Comparison of ENCODE assay signal across 10 cellular contexts in genomic region chr7:30920021-30920583, GRCh38. TPM values are rescaled to one million over a fixed set of nuclear protein-coding genes. Genes with fewer than 3 reads are reported as not detected.
DNase-seq lines count a peak whose midpoint lies in the region; ATAC-seq and TF ChIP-seq lines count a peak whose summit lies in the region.
"Had no signal": no experiment of that assay in that cellular context is flagged by ENCODE, and none has a peak within 500 bp of the region (broad histone marks: within the 10 kb centered on the region; RNA-seq: fewer than 3 reads in every experiment).

No MANE protein-coding gene starts in this region.

- H3K27ac ChIP-seq in sigmoid colon: peak overlapping the region; percentile 60 to 90 (median 74)
- H3K27ac ChIP-seq in brain microvascular endothelial cell: no peak overlapping the region
- H3K27ac ChIP-seq: VCaP had no signal

- no peak overlapping the region for H3K4me3 Mint-ChIP-seq in glutamatergic neuron (ENCODE audit: unreplicated experiment)

- in situ Hi-C loops in brain microvascular endothelial cell (cut with HindIII; ENCODE audit: low pct_ligation_motif_present, low sequenced_read_pairs): no loop called here

- no peak overlapping the region for H3K4me3 ChIP-seq in sigmoid colon
- no peak overlapping the region for H3K4me3 ChIP-seq in brain microvascular endothelial cell (ENCODE audit: low read depth, low read length)

- intact Hi-C loops in sigmoid colon (cut with DNase I): no loop called here

- H3K27me3 ChIP-seq in sigmoid colon (no peaks in the 10 kb centered on the region), brain microvascular endothelial cell (replicated peaks) (no peaks in the 10 kb centered on the region)

- no peak for ATAC-seq in GM19328 (IDR thresholded peaks at IDR 0.05; ENCODE audit: unreplicated experiment)
- no peak for ATAC-seq in stimulated activated naive CD8-positive, alpha-beta T cell treated with anti-CD3 and anti-CD28 coated beads, Interleukin-15, Interleukin-2, amounts not matched to agents 100 U/mL and 50 U/mL, for 24 hours

- TF ChIP-seq EP300 in sigmoid colon (IDR thresholded peaks at IDR 0.05): no peak

- peaks cover 5% of the 10 kb centered on the region for H3K4me1 Mint-ChIP-seq in glutamatergic neuron (ENCODE audit: low read depth, unreplicated experiment)

- H3K4me1 ChIP-seq in sigmoid colon: peaks cover 0 to 56% (median 46%) of the 10 kb centered on the region in 4 donors

- H3K9me3 Mint-ChIP-seq in glutamatergic neuron (ENCODE audit: unreplicated experiment): peaks cover 2% of the 10 kb centered on the region

- WGBS in sigmoid colon, 2 donors: 47 to 70% methylated on average over 11 of the region's 11 CpGs

- no peak for TF ChIP-seq CTCF in glutamatergic neuron (IDR thresholded peaks at IDR 0.05; ENCODE audit: partially characterized antibody, unreplicated experiment)
- TF ChIP-seq CTCF in sigmoid colon (IDR thresholded peaks at IDR 0.05): no peak
- TF ChIP-seq CTCF in brain microvascular endothelial cell (IDR thresholded peaks at IDR 0.05; ENCODE audit: low read depth, low read length, missing control alignments): no peak

- H3K27me3 Mint-ChIP-seq in glutamatergic neuron (ENCODE audit: unreplicated experiment): peaks cover 6% of the 10 kb centered on the region

- peak; percentile 74 for DNase-seq in EH (ENCODE audit: low read depth)
- DNase-seq in NCI-H446 treated with DMSO at 0.1 percent for 48 hours (lab: John Stamatoyannopoulos, UW): peak; percentile 36
- peak; percentile 5 for DNase-seq in glutamatergic neuron
- DNase-seq in sigmoid colon: peak; percentile 62
- no peak for DNase-seq in brain microvascular endothelial cell
- DNase-seq in stimulated activated naive CD8-positive, alpha-beta T cell treated with anti-CD3 and anti-CD28 coated beads, Interleukin-15, Interleukin-2, amounts not matched to agents 100 U/mL and 50 U/mL, for 24 hours: no peak
- DNase-seq in Kasumi-1 (lab: John Stamatoyannopoulos, UW): no peak
- DNase-seq: IMR-90 had no signal

- H3K36me3 ChIP-seq in sigmoid colon (peaks cover 12 to 32% (median 23%) of the 10 kb centered on the region in 4 donors), brain microvascular endothelial cell (replicated peaks) (no peaks in the 10 kb centered on the region)

- H3K36me3 Mint-ChIP-seq in glutamatergic neuron (ENCODE audit: unreplicated experiment): no peaks in the 10 kb centered on the region

- no peaks in the 10 kb centered on the region for H3K9me3 ChIP-seq in sigmoid colon

- no peak overlapping the region for H3K27ac Mint-ChIP-seq in glutamatergic neuron (ENCODE audit: unreplicated experiment)

- no peak for TF ChIP-seq POLR2A in sigmoid colon (IDR thresholded peaks at IDR 0.05)

RNA-seq across cellular contexts. Expression of gene AQP1, which starts 8.4 kb away (rescaled TPM):
- total RNA-seq in glutamatergic neuron (ENCODE audit: unreplicated experiment): not detected
- total RNA-seq in sigmoid colon: 100 to 1,000 TPM in 3 of 4 donors, 10 to 100 TPM in 1; 66.0 to 191 (median 146) TPM
- polyA plus RNA-seq in sigmoid colon: 10 to 100 TPM in 1 of 3 donors, 1 to 10 TPM in 2; 3.7 to 41.8 (median 7.8) TPM

RNA-seq across cellular contexts. Expression of gene GHRHR, which starts 43.7 kb away (rescaled TPM):
- total RNA-seq in glutamatergic neuron (ENCODE audit: unreplicated experiment): not detected
- total RNA-seq in sigmoid colon: not detected
- polyA plus RNA-seq in sigmoid colon: not detected
- total RNA-seq: IMR-90 had no signal
- polyA plus RNA-seq: IMR-90 had no signal

Comparison
In these comparisons a context has a peak if more than half of its experiments do, and no peak if none do; other contexts are left out.
1. DNase-seq: peak in EH (single experiment), NCI-H446 treated with DMSO at 0.1 percent for 48 hours (single experiment), glutamatergic neuron (single experiment) and sigmoid colon (single experiment); none in brain microvascular endothelial cell (single experiment), stimulated activated naive CD8-positive, alpha-beta T cell treated with anti-CD3 and anti-CD28 coated beads, Interleukin-15, Interleukin-2, amounts not matched to agents 100 U/mL and 50 U/mL, for 24 hours (single experiment) and Kasumi-1 (0 of 2).
2. RNA of gene AQP1, which starts 8.4 kb away (total RNA-seq): 66.0 to 191 TPM in sigmoid colon; not detected in glutamatergic neuron (single experiment); every median in the first group is over 10 times any median in the second.